28 cellular contexts compared by ENCODE assay signal in the genomic region with DNA sequence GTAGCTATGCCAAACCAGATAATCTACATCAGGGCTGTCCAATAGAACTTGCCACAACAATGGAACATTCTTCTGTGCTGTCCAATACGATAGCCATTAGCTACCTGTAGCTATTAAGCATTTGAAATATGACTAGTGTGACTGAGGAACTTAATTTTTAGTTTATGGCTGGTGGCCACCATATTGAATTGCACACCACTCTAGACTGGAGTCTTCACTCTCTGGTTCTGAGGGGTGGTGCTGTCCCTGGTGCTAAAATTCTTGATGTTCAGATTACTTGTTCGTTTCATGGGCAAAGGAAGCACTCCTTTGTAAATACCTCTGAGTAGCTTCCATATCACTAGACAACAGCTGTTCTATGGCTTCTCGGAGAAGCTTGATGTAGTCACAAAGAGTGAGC.
DNase-seq lines count a peak whose midpoint lies in the region; ATAC-seq, FAIRE-seq and TF ChIP-seq lines count a peak whose summit lies in the region.
"Had no signal": no experiment of that assay in that cellular context is flagged by ENCODE, and none has a peak within 500 bp of the region (broad histone marks: within the 10 kb centered on the region; RNA-seq: fewer than 3 reads in every experiment).

No MANE protein-coding gene starts in this region.

- POLR2A ChIA-PET in HepG2 (lab: Yijun Ruan, JAX) (no interaction called here), GM12878 (lab: Charles Lee) (no interaction called here)

- no peak for DNase-seq in HepG2 (ENCODE audit: low spot score)
- DNase-seq in right lobe of liver: no peak
- peak; percentile 3 for DNase-seq in NB4 (ENCODE audit: low read depth)
- no peak for DNase-seq in GM12878 (ENCODE audit: low read depth, low spot score)
- DNase-seq in nephron progenitor cell: peak; percentile 19
- no peak for DNase-seq in islet precursor cell
- no peak for DNase-seq in tibial artery
- DNase-seq in NK-92 (lab: John Stamatoyannopoulos, UW; ENCODE audit: unreplicated experiment): no peak
- DNase-seq: 8988T; CD4-positive, alpha-beta memory T cell; COR-L47; DMS53; GOT3; Kasumi-1; NCI-H1048; NCI-H1417; NCI-H1694; NCI-H2029 treated with DMSO at 0.1 percent for 48 hours; NCI-H446 treated with DMSO at 0.1 percent for 48 hours; NCI-H526 treated with DMSO at 0.1 percent for 48 hours; Peyer's patch; SIG-M5; T-helper 17 cell had no signal

- H3K4me3 ChIP-seq in HepG2 (replicated peaks in 1 of 3; ENCODE audit: insufficient read depth in 1 of 3, low read depth in 2 of 3, low read length in 3 of 3) (no peak overlapping the region), right lobe of liver (no peak overlapping the region), NB4 (ENCODE audit: low read depth, low read length) (no peak overlapping the region), GM12878 (no peak overlapping the region), tibial artery (no peak overlapping the region)
- H3K4me3 ChIP-seq: BLaER1 treated with 17β-estradiol and CSF1 and Interleukin-3, amounts not matched to agents 10 nM and 100 nM; HAP-1; Peyer's patch; SK-N-MC had no signal

- BruUV-seq in HepG2 (replicated peaks; lab: Mats Ljungman, UMichigan): no TSS peak
- no TSS peak for BruUV-seq in GM12878 (replicated peaks; lab: Mats Ljungman, UMichigan)

- FAIRE-seq in HepG2 (lab: Jason Lieb, UNC) (no peak), GM12878 (lab: Jason Lieb, UNC) (no peak)
- FAIRE-seq: GM18507 had no signal

- H3K4me1 Mint-ChIP-seq in nephron progenitor cell: no peaks in the 10 kb centered on the region
- H3K4me1 Mint-ChIP-seq: CD4-positive, alpha-beta memory T cell; T-helper 17 cell had no signal

- H3K27ac ChIP-seq in HepG2 (ENCODE audit: extremely low read length, insufficient read depth, low read length) (no peak overlapping the region), right lobe of liver (no peak overlapping the region), GM12878 (ENCODE audit: control insufficient read depth, insufficient read depth) (no peak overlapping the region), tibial artery (no peak overlapping the region)
- H3K27ac ChIP-seq: BLaER1 treated with 17β-estradiol and CSF1 and Interleukin-3, amounts not matched to agents 10 nM and 100 nM; HL-60; Peyer's patch; SK-N-MC had no signal

- H2AFZ ChIP-seq in HepG2 (ENCODE audit: low read length) (no peak overlapping the region), GM12878 (ENCODE audit: control insufficient read depth, low read depth, low read length) (no peak overlapping the region)

- H4K20me1 ChIP-seq in HepG2 (ENCODE audit: insufficient read depth, low read length): no peaks in the 10 kb centered on the region
- no peaks in the 10 kb centered on the region for H4K20me1 ChIP-seq in GM12878 (ENCODE audit: control insufficient read depth, insufficient read depth)
- H4K20me1 ChIP-seq: BLaER1 treated with 17β-estradiol and CSF1 and Interleukin-3, amounts not matched to agents 10 nM and 100 nM had no signal

- H3K36me3 ChIP-seq in HepG2 (replicated peaks in 1 of 2; ENCODE audit: control insufficient read depth in 1 of 2, insufficient read depth in 2 of 2, low read length in 2 of 2) (no peaks in the 10 kb centered on the region), right lobe of liver (no peaks in the 10 kb centered on the region), GM12878 (ENCODE audit: control insufficient read depth in 2 of 2, insufficient read depth in 2 of 2, low read length in 1 of 2) (no peaks in the 10 kb centered on the region), tibial artery (no peaks in the 10 kb centered on the region)
- H3K36me3 ChIP-seq: BLaER1 treated with 17β-estradiol and CSF1 and Interleukin-3, amounts not matched to agents 10 nM and 100 nM; HAP-1; Peyer's patch had no signal

- TF ChIP-seq RAD21 in HepG2 (CRISPR knock-in tag; IDR thresholded peaks at IDR 0.05) (no peak), GM12878 (IDR thresholded peaks at IDR 0.05; ENCODE audit: insufficient read depth, low read depth, low read length) (no peak)

- TF ChIP-seq EP300 in HepG2 (IDR thresholded peaks at IDR 0.05; ENCODE audit: low read depth in 2 of 2, low read length in 2 of 2): no peak
- no peak for TF ChIP-seq EP300 in HepG2 (CRISPR knock-in tag; IDR thresholded peaks at IDR 0.05; ENCODE audit: borderline replicate concordance)
- TF ChIP-seq EP300 in GM12878 (IDR thresholded peaks at IDR 0.05; ENCODE audit: borderline replicate concordance in 1 of 2, control insufficient read depth in 1 of 2, low read depth in 2 of 2, low read length in 2 of 2): no peak

- no peak for ATAC-seq in HepG2
- ATAC-seq in right lobe of liver: no peak
- no peak for ATAC-seq in GM12878
- ATAC-seq: T-helper 17 cell had no signal

- no peak overlapping the region for H3K9ac ChIP-seq in HepG2 (ENCODE audit: insufficient read depth, low read depth, low read length)
- no peak overlapping the region for H3K9ac ChIP-seq in GM12878 (ENCODE audit: control insufficient read depth, insufficient read depth, low read length)
- H3K9ac ChIP-seq: BLaER1 treated with 17β-estradiol and CSF1 and Interleukin-3, amounts not matched to agents 10 nM and 100 nM had no signal

- SMC1A ChIA-PET in GM12878 (lab: Charles Lee; ENCODE audit: uncharacterized antibody, unreplicated experiment): no interaction called here

- H3K9me3 ChIP-seq in HepG2 (ENCODE audit: low read length): no peaks in the 10 kb centered on the region
- H3K9me3 ChIP-seq in right lobe of liver: no peaks in the 10 kb centered on the region
- H3K9me3 ChIP-seq in GM12878 (replicated peaks; ENCODE audit: control insufficient read depth, insufficient read depth, low read length): no peaks in the 10 kb centered on the region
- no peaks in the 10 kb centered on the region for H3K9me3 ChIP-seq in tibial artery
- H3K9me3 ChIP-seq: BLaER1 treated with 17β-estradiol and CSF1 and Interleukin-3, amounts not matched to agents 10 nM and 100 nM; HAP-1; Peyer's patch had no signal

- RAD21 ChIA-PET in GM12878 (lab: Charles Lee; ENCODE audit: unreplicated experiment): no interaction called here

- H3K79me2 ChIP-seq in HepG2 (ENCODE audit: insufficient read depth, low read length) (no peaks in the 10 kb centered on the region), GM12878 (ENCODE audit: control insufficient read depth, insufficient read depth, low read length) (no peaks in the 10 kb centered on the region)

- intact Hi-C loops in HepG2 (cut with micrococcal nuclease; ENCODE audit: unreplicated experiment): no loop called here
- intact Hi-C loops in right lobe of liver (cut with DNase I): no loop called here
- intact Hi-C loops in GM12878 (cut with micrococcal nuclease; ENCODE audit: unreplicated experiment): loop anchor here (5.0 kb wide), 1 partner anchor 428 kb away; no protein-coding TSS in a partner anchor
- intact Hi-C loops in tibial artery (cut with DNase I; ENCODE audit: low total_unique reads): no loop called here

- no peaks in the 10 kb centered on the region for H3K9me3 Mint-ChIP-seq in nephron progenitor cell

- no peaks in the 10 kb centered on the region for H3K4me1 ChIP-seq in HepG2 (ENCODE audit: insufficient read depth, low read length)
- no peaks in the 10 kb centered on the region for H3K4me1 ChIP-seq in right lobe of liver
- H3K4me1 ChIP-seq in GM12878 (ENCODE audit: control insufficient read depth, insufficient read depth, low read length): no peaks in the 10 kb centered on the region
- H3K4me1 ChIP-seq in tibial artery: no peaks in the 10 kb centered on the region
- H3K4me1 ChIP-seq: BLaER1 treated with 17β-estradiol and CSF1 and Interleukin-3, amounts not matched to agents 10 nM and 100 nM; HAP-1 had no signal

- peaks cover 15% of the 10 kb centered on the region for H3K27me3 Mint-ChIP-seq in nephron progenitor cell (ENCODE audit: low read depth, poor library complexity)

- H3K27me3 ChIP-seq in HepG2 (ENCODE audit: control insufficient read depth in 1 of 2, insufficient read depth in 2 of 2, low read length in 2 of 2) (no peaks in the 10 kb centered on the region), right lobe of liver (no peaks in the 10 kb centered on the region), GM12878 (replicated peaks in 1 of 2; ENCODE audit: control insufficient read depth in 2 of 2, insufficient read depth in 2 of 2, low read length in 1 of 2) (no peaks in the 10 kb centered on the region), tibial artery (no peaks in the 10 kb centered on the region)
- H3K27me3 ChIP-seq: BLaER1 treated with 17β-estradiol and CSF1 and Interleukin-3, amounts not matched to agents 10 nM and 100 nM; Peyer's patch had no signal

- TF ChIP-seq POLR2A in HepG2 (IDR thresholded peaks at IDR 0.05; ENCODE audit: insufficient read depth in 1 of 2, low read depth in 2 of 2, low read length in 2 of 2) (no peak), right lobe of liver (IDR thresholded peaks at IDR 0.05) (no peak), NB4 (IDR thresholded peaks at IDR 0.05; ENCODE audit: extremely low read depth, insufficient read length) (no peak), GM12878 (IDR thresholded peaks at IDR 0.05; ENCODE audit: low read depth, low read length) (no peak)

- CTCF ChIA-PET in HepG2 (lab: Yijun Ruan, JAX; ENCODE audit: low intra/inter-chr PET ratio, low total read pairs) (no interaction called here), GM12878 (lab: Yijun Ruan, JAX) (interaction anchor here (1.2 kb wide), 1 partner anchor 10 kb away, joined by 3 read pairs; no protein-coding TSS in a partner anchor)

- in situ Hi-C loops in HepG2 (cut with HindIII; ENCODE audit: extremely low pct_ligation_motif_present, low pct_unique_long_range_greater_than_20kb): no loop called here
- in situ Hi-C loops in GM12878 (cut with MboI): no loop called here

- TF ChIP-seq CTCF in HepG2 (CRISPR knock-in tag; IDR thresholded peaks at IDR 0.05) (no peak), right lobe of liver (IDR thresholded peaks at IDR 0.05) (no peak), NB4 (IDR thresholded peaks at IDR 0.05; ENCODE audit: low read depth, low read length) (no peak), GM12878 (IDR thresholded peaks at IDR 0.05 in 2 of 3, conservative IDR thresholded peaks at IDR 0.05 in 1 of 3; ENCODE audit: control insufficient read depth in 2 of 3, extremely low read depth in 1 of 3, insufficient read depth in 1 of 3, low read depth in 3 of 3, low read length in 3 of 3) (no peak), nephron progenitor cell (IDR thresholded peaks at IDR 0.05) (no peak), tibial artery (IDR thresholded peaks at IDR 0.05) (no peak)

- H3K4me3 Mint-ChIP-seq in nephron progenitor cell: no peak overlapping the region
- H3K4me3 Mint-ChIP-seq: CD4-positive, alpha-beta memory T cell; T-helper 17 cell had no signal

- 5% methylated on average over 3 of the region's 3 CpGs for WGBS in HepG2 (ENCODE audit: low lambda C conversion rate)
- 21% methylated on average over 3 of the region's 3 CpGs for WGBS in right lobe of liver (ENCODE audit: insufficient coverage, low coverage, low lambda C conversion rate, missing lambda C conversion rate)
- WGBS in GM12878 (ENCODE audit: insufficient coverage, insufficient replicate concordance, low lambda C conversion rate, missing lambda C conversion rate): 15% methylated on average over 3 of the region's 3 CpGs

- H3K36me3 Mint-ChIP-seq in nephron progenitor cell (ENCODE audit: low read depth): no peaks in the 10 kb centered on the region
- H3K36me3 Mint-ChIP-seq: CD4-positive, alpha-beta memory T cell had no signal

- H3K4me2 ChIP-seq in HepG2 (ENCODE audit: low read depth, low read length): no peak overlapping the region
- no peak overlapping the region for H3K4me2 ChIP-seq in GM12878 (ENCODE audit: control insufficient read depth, insufficient read depth)
- H3K4me2 ChIP-seq: BLaER1 treated with 17β-estradiol and CSF1 and Interleukin-3, amounts not matched to agents 10 nM and 100 nM had no signal

- no peak overlapping the region for H3K27ac Mint-ChIP-seq in nephron progenitor cell
- H3K27ac Mint-ChIP-seq: CD4-positive, alpha-beta memory T cell; T-helper 17 cell had no signal

Comparison
In these comparisons a context has a peak if more than half of its experiments do, and no peak if none do; other contexts are left out.
1. DNase-seq: peak in NB4 (single experiment) and nephron progenitor cell (single experiment); none in HepG2 (single experiment), right lobe of liver (0 of 3), GM12878 (single experiment), islet precursor cell (single experiment), tibial artery (0 of 2) and NK-92 (single experiment).
2. Of the 75 proteins assayed by ChIP-seq in both HepG2 and GM12878: peak only in HepG2: none; only in GM12878: none; in both: REST; in neither: 74.